8 cellular contexts compared by ENCODE assay signal in genomic region chr5:32092938-32093812, GRCh38.
A peak's percentile ranks its signal among the peaks of the same experiment; 100 is the strongest.
DNase-seq lines count a peak whose midpoint lies in the region; ATAC-seq and TF ChIP-seq lines count a peak whose summit lies in the region.

No MANE protein-coding gene starts in this region.

- no peaks in the 10 kb centered on the region for H3K9me3 ChIP-seq in A673 (ENCODE audit: low read depth, low read length, poor library complexity, severe bottlenecking)

- intact Hi-C loops in A673 (cut with micrococcal nuclease; ENCODE audit: unreplicated experiment) = loop anchor here (1.0 to 2.0 kb wide), 2 partner anchors 268 to 512 kb away; no protein-coding TSS in a partner anchor

- TF ChIP-seq CTCF in A673 (conservative IDR thresholded peaks at IDR 0.05; ENCODE audit: low read depth, low read length) = peak; percentile 86
- peak; percentile 68 for TF ChIP-seq CTCF in astrocyte of the cerebellum (IDR thresholded peaks at IDR 0.05; ENCODE audit: low read depth, low read length, missing control alignments)

- H3K4me3 Mint-ChIP-seq in T-helper 2 cell treated with Interferon-gamma antibody and Interleukin-4, amounts not matched to agents 5 μg/mL and 100 μg/mL, for 36 hours = no peak overlapping the region

- no peaks in the 10 kb centered on the region for H3K27me3 Mint-ChIP-seq in T-helper 2 cell treated with Interferon-gamma antibody and Interleukin-4, amounts not matched to agents 5 μg/mL and 100 μg/mL, for 36 hours (ENCODE audit: low read depth)

- peaks cover 4% of the 10 kb centered on the region for H3K4me1 ChIP-seq in A673 (ENCODE audit: insufficient read depth, low read length, poor library complexity, severe bottlenecking)

- POLR2A ChIA-PET in A673 (lab: Charles Lee; ENCODE audit: low non-redundant PET) = no interaction called here

- H3K36me3 ChIP-seq in A673 (ENCODE audit: insufficient read depth, low read length, poor library complexity, severe bottlenecking) = no peaks in the 10 kb centered on the region

- no peaks in the 10 kb centered on the region for H3K36me3 Mint-ChIP-seq in T-helper 2 cell treated with Interferon-gamma antibody and Interleukin-4, amounts not matched to agents 5 μg/mL and 100 μg/mL, for 36 hours (ENCODE audit: low read depth)

- ATAC-seq in GM18858 (IDR thresholded peaks at IDR 0.05; ENCODE audit: unreplicated experiment) (peak; percentile 87), HG03045 (IDR thresholded peaks at IDR 0.05; ENCODE audit: unreplicated experiment) (peak; percentile 63)

- no peaks in the 10 kb centered on the region for H3K9me3 Mint-ChIP-seq in T-helper 2 cell treated with Interferon-gamma antibody and Interleukin-4, amounts not matched to agents 5 μg/mL and 100 μg/mL, for 36 hours

- CTCF ChIA-PET in A673 (lab: Charles Lee) = interaction anchor here (0.6 to 2.3 kb wide), 11 partner anchors 9 to 511 kb away, joined by 3 to 16 read pairs (median 4); partner anchors contain the start of gene PDZD2

- no peak overlapping the region for H3K27ac Mint-ChIP-seq in T-helper 2 cell treated with Interferon-gamma antibody and Interleukin-4, amounts not matched to agents 5 μg/mL and 100 μg/mL, for 36 hours

- BruUV-seq in A673 (replicated peaks; lab: Mats Ljungman, UMichigan) = no TSS peak

- in situ Hi-C loops in astrocyte of the cerebellum (cut with HindIII; ENCODE audit: low sequenced_read_pairs) = no loop called here

- H3K4me1 Mint-ChIP-seq in T-helper 2 cell treated with Interferon-gamma antibody and Interleukin-4, amounts not matched to agents 5 μg/mL and 100 μg/mL, for 36 hours (ENCODE audit: low read depth) = peaks cover 4% of the 10 kb centered on the region

- H3K27me3 ChIP-seq in A673 (replicated peaks; ENCODE audit: insufficient read depth, low read depth, low read length, poor library complexity) = no peaks in the 10 kb centered on the region

- DNase-seq in A673 (ENCODE audit: low spot score) (peak; percentile 86), NCI-H2029 (lab: John Stamatoyannopoulos, UW) (peak; percentile 56), astrocyte of the cerebellum (ENCODE audit: low read depth) (peak; percentile 75), iPS DF 19.7 (ENCODE audit: low read depth, low spot score) (peak; percentile 47)
- peak; percentile 39 for DNase-seq in T-helper 2 cell treated with Interferon-gamma antibody and Interleukin-4, amounts not matched to agents 5 μg/mL and 100 μg/mL, for 36 hours (ENCODE audit: low spot score)
- DNase-seq in stimulated activated CD4-positive, alpha-beta T cell treated with anti-CD3 and anti-CD28 coated beads, Interleukin-12 subunit alpha, Interleukin-12 subunit beta, amount 100 ng/mL, for 4 hours = peak; percentile 38

- H3K27ac ChIP-seq in A673 (ENCODE audit: low read depth, low read length, poor library complexity, severe bottlenecking) = no peak overlapping the region

- H3K4me3 ChIP-seq in A673 (ENCODE audit: low read depth, low read length, poor library complexity, severe bottlenecking) (no peak overlapping the region), astrocyte of the cerebellum (ENCODE audit: low read depth, low read length) (no peak overlapping the region)
